Comparison of ENCODE assay signal across 16 cellular contexts in the genomic region with DNA sequence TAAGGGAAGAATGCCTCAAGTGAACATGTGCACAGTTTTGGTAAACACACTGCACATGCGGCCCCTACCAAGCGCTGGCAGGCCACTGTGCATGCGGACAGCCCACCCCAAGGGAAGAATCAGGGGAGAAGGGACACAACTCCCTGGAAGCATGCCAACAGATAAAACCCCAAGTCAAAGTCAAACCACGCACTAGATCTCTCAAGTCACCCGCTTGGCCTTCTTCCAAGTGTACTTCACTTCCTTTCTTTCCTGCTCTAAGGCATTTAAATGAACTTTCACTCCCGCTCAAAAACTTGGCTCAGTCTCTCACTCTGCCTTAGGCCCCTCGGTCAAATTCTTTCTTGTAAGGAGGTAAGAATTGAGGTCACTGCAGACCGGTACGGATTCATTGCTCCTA. TPM values are rescaled to one million over a fixed set of nuclear protein-coding genes. Genes with fewer than 3 reads are reported as not detected.
DNase-seq lines count a peak whose midpoint lies in the region; ATAC-seq lines count a peak whose summit lies in the region.
"Had no signal": no experiment of that assay in that cellular context is flagged by ENCODE, and none has a peak within 500 bp of the region (broad histone marks: within the 10 kb centered on the region; RNA-seq: fewer than 3 reads in every experiment).

No MANE protein-coding gene starts in this region.

- peak; percentile 35 for DNase-seq in NCI-H1105 treated with DMSO at 0.1 percent for 48 hours (lab: John Stamatoyannopoulos, UW)
- no peak for DNase-seq in NCI-H1105 (lab: John Stamatoyannopoulos, UW)
- DNase-seq in OCI-M1 (lab: John Stamatoyannopoulos, UW), result peak; percentile 92
- DNase-seq in dermis blood vessel endothelial cell, result peak; percentile 39
- peak; percentile 5 for DNase-seq in putamen (ENCODE audit: low spot score)
- no peak for DNase-seq in cortex of kidney (lab: John Stamatoyannopoulos, UW)
- no peak for DNase-seq in H4 (ENCODE audit: low spot score)
- DNase-seq: activated B cell treated with CpG ODN at 0.5 μM for 24 hours; activated CD8-positive, alpha-beta memory T cell treated with anti-CD3 and anti-CD28 coated beads for 24 hours; CD4-positive, alpha-beta T cell; KG1; NCI-H1436; ovary had no signal

- ATAC-seq in GM18868 (IDR thresholded peaks at IDR 0.05; ENCODE audit: unreplicated experiment), result no peak
- ATAC-seq: GM23338, left lobe of liver had no signal

RNA-seq across cellular contexts. Expression of gene RFXAP, which starts 4.6 kb away (rescaled TPM):
- total RNA-seq in dermis blood vessel endothelial cell, result 1.0 and 1.9 TPM in 2 replicates
- total RNA-seq in H4 (2014; rRNA removed; shearing (Covaris generic)), result 1.0 and 1.7 TPM in 2 replicates

Comparison
In these comparisons a context has a peak if more than half of its experiments do, and no peak if none do; other contexts are left out.
1. DNase-seq: peak in NCI-H1105 treated with DMSO at 0.1 percent for 48 hours (single experiment), OCI-M1 (single experiment), dermis blood vessel endothelial cell (single experiment) and putamen (single experiment); none in NCI-H1105 (single experiment), cortex of kidney (single experiment) and H4 (single experiment).